In genomic region chr2:149653831-149654445, GRCh38 we compare ENCODE assay signal across 1 cellular context.
TF ChIP-seq lines count a peak whose summit lies in the region.

No MANE protein-coding gene starts in this region.

TF ChIP-seq in IMR-90, 13 proteins besides CTCF, POLR2A, EP300 and RAD21:
- TF ChIP-seq RCOR1 (IDR thresholded peaks at IDR 0.05; ENCODE audit: insufficient replicate concordance, low read length) (no peak), FOS (IDR thresholded peaks at IDR 0.05; ENCODE audit: low read depth, low read length) (no peak), CEBPB (IDR thresholded peaks at IDR 0.05; ENCODE audit: low read depth, low read length) (no peak), SMC3 (IDR thresholded peaks at IDR 0.05; ENCODE audit: low read depth, low read length) (no peak), CHD1 (IDR thresholded peaks at IDR 0.05; ENCODE audit: low read depth, low read length) (no peak), MXI1 (IDR thresholded peaks at IDR 0.05; ENCODE audit: borderline replicate concordance, low read depth, low read length) (no peak), MAFK (IDR thresholded peaks at IDR 0.05; ENCODE audit: low read depth, low read length) (no peak), USF2 (IDR thresholded peaks at IDR 0.05; ENCODE audit: low read depth, low read length) (no peak), MAZ (IDR thresholded peaks at IDR 0.05; ENCODE audit: borderline replicate concordance, low read depth, low read length) (no peak), BHLHE40 (IDR thresholded peaks at IDR 0.05; ENCODE audit: low read depth, low read length) (no peak), RFX5 (IDR thresholded peaks at IDR 0.05; ENCODE audit: low read depth, low read length) (no peak), ELK1 (IDR thresholded peaks at IDR 0.05; ENCODE audit: borderline replicate concordance, low read depth, low read length) (no peak)
TF ChIP-seq in IMR-90: peak in this region for 0.
